1 cellular context compared by ENCODE assay signal in the genomic region with DNA sequence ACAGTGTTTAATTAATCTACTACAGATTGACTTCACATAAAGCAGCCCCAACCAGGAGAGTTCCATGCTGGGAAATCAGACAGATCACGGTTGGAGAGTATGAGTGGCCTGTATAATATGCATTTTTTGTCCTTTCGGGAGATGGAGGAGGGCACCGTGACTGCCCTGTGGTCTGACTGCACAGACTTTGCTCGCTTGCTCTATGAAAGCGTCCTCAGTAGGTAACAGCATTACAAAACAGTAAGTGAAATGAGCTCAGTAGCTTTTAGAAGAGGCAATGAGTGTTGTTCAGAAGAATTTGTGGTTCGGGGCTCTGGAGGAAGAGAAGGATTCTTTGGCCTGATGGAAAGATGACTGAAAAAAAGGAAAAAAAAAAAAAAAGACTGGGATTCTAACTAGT.
TF ChIP-seq lines count a peak whose summit lies in the region.

No MANE protein-coding gene starts in this region.

TF ChIP-seq in H1, 55 proteins besides CTCF, POLR2A, EP300 and RAD21:
- no peak for TF ChIP-seq CEBPB (IDR thresholded peaks at IDR 0.05; ENCODE audit: low read depth, low read length)
- TF ChIP-seq SIRT6 (IDR thresholded peaks at IDR 0.05; ENCODE audit: low read length) = no peak
- TF ChIP-seq TCF12 (IDR thresholded peaks at IDR 0.05; ENCODE audit: low read depth, low read length) = no peak
- no peak for TF ChIP-seq SRF (IDR thresholded peaks at IDR 0.05; ENCODE audit: low read depth, low read length)
- TF ChIP-seq, protein P1, sequence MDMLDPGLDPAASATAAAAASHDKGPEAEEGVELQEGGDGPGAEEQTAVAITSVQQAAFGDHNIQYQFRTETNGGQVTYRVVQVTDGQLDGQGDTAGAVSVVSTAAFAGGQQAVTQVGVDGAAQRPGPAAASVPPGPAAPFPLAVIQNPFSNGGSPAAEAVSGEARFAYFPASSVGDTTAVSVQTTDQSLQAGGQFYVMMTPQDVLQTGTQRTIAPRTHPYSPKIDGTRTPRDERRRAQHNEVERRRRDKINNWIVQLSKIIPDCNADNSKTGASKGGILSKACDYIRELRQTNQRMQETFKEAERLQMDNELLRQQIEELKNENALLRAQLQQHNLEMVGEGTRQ (IDR thresholded peaks at IDR 0.05; ENCODE audit: low read length) = no peak
- no peak for TF ChIP-seq RBBP5 (IDR thresholded peaks at IDR 0.05; ENCODE audit: borderline replicate concordance, low read depth, low read length)
- no peak for TF ChIP-seq E2F6 (IDR thresholded peaks at IDR 0.05)
- TF ChIP-seq CBX5 (IDR thresholded peaks at IDR 0.05; ENCODE audit: low read depth, low read length) = no peak
- TF ChIP-seq PHF8 (conservative IDR thresholded peaks at IDR 0.05; ENCODE audit: low read depth, low read length) = no peak
- TF ChIP-seq JUN (IDR thresholded peaks at IDR 0.05; ENCODE audit: low read depth, low read length) = no peak
- TF ChIP-seq CHD1 (IDR thresholded peaks at IDR 0.05; ENCODE audit: low read depth, low read length) = no peak
- no peak for TF ChIP-seq CHD2 (IDR thresholded peaks at IDR 0.05; ENCODE audit: low read length)
- TF ChIP-seq CBX8 (IDR thresholded peaks at IDR 0.05; ENCODE audit: borderline replicate concordance, low read depth, low read length) = no peak
- TF ChIP-seq GTF2F1 (IDR thresholded peaks at IDR 0.05; ENCODE audit: borderline replicate concordance, low read depth, low read length) = no peak
- no peak for TF ChIP-seq CREB1 (IDR thresholded peaks at IDR 0.05)
- no peak for TF ChIP-seq TEAD4 (IDR thresholded peaks at IDR 0.05; ENCODE audit: low read depth, low read length)
- TF ChIP-seq MAFK (IDR thresholded peaks at IDR 0.05; ENCODE audit: low read depth, low read length) = no peak
- TF ChIP-seq KDM4A (IDR thresholded peaks at IDR 0.05; ENCODE audit: low read depth, low read length, severe bottlenecking) = no peak
- no peak for TF ChIP-seq KDM5A (IDR thresholded peaks at IDR 0.05; ENCODE audit: low read length)
TF ChIP-seq in H1: peak in this region for 0.
